ENCODE assay signal across 21 cellular contexts in genomic region chr18:48836231-48836805, GRCh38.
DNase-seq lines count a peak whose midpoint lies in the region; ATAC-seq, FAIRE-seq and TF ChIP-seq lines count a peak whose summit lies in the region.
"Had no signal": no experiment of that assay in that cellular context is flagged by ENCODE, and none has a peak within 500 bp of the region (broad histone marks: within the 10 kb centered on the region; RNA-seq: fewer than 3 reads in every experiment).

No MANE protein-coding gene starts in this region.

- no peak overlapping the region for H3K14ac ChIP-seq in IMR-90 (replicated peaks; ENCODE audit: low read depth, low read length)

- WGBS in IMR-90 (ENCODE audit: extremely low coverage in 2 of 2, insufficient read length in 1 of 2), 2 experiments: 100% methylated on average over 1 of the region's 4 CpGs; no CpG with 5 or more reads in 1 of the 2 experiments

- H3K9me3 ChIP-seq in IMR-90 (ENCODE audit: control insufficient read depth, insufficient read depth, low read length) (no peaks in the 10 kb centered on the region), MG63 (no peaks in the 10 kb centered on the region)
- H3K9me3 ChIP-seq: esophagus squamous epithelium, SJCRH30 had no signal

- H3K4me3 ChIP-seq in IMR-90 (ENCODE audit: insufficient read depth, low read depth, low read length): no peak overlapping the region
- no peak overlapping the region for H3K4me3 ChIP-seq in MG63
- H3K4me3 ChIP-seq: esophagus squamous epithelium, GM12878, lung, SJCRH30 had no signal

- no peak overlapping the region; the same call in 1 of the 2 replicates for H2BK20ac ChIP-seq in IMR-90 (ENCODE audit: low read depth, low read length)

- H2BK120ac ChIP-seq in IMR-90 (ENCODE audit: low read depth, low read length): no peak overlapping the region

- no peak overlapping the region for H3K27ac ChIP-seq in IMR-90 (ENCODE audit: insufficient read depth, low read length)
- H3K27ac ChIP-seq: esophagus squamous epithelium, SJCRH30 had no signal

- no peak overlapping the region for H2AFZ ChIP-seq in IMR-90 (replicated peaks; ENCODE audit: low read length, poor library complexity)

- H2BK15ac ChIP-seq in IMR-90 (ENCODE audit: low read depth, low read length): no peak overlapping the region

- ATAC-seq in IMR-90 (ENCODE audit: low read depth): no peak
- ATAC-seq: activated CD4-positive, CD25-positive, alpha-beta regulatory T cell treated with anti-CD3 and anti-CD28 coated beads, Interleukin-2, amount 50 U/mL, for 24 hours; GM12878 had no signal

- POLR2A ChIA-PET in IMR-90 (lab: Charles Lee; ENCODE audit: unreplicated experiment): no interaction called here

- dilution Hi-C loops in IMR-90 (cut with HindIII; ENCODE audit: low sequenced_read_pairs, unreplicated experiment): no loop called here

- peaks cover 34% of the 10 kb centered on the region for H3K9me1 ChIP-seq in IMR-90 (ENCODE audit: insufficient read depth, low read length)

- H3K27me3 Mint-ChIP-seq in T-helper 2 cell treated with Interferon-gamma antibody and Interleukin-4, amounts not matched to agents 5 μg/mL and 100 μg/mL, for 36 hours (ENCODE audit: low read depth): no peaks in the 10 kb centered on the region
- peaks cover 13% of the 10 kb centered on the region for H3K27me3 Mint-ChIP-seq in dendritic cell treated with granulocyte-macrophage colony-stimulating factor and Interleukin-4, amounts not matched to agents 40 ng/mL and 50 ng/mL, for 4 days

- no peak for TF ChIP-seq RAD21 in IMR-90 (IDR thresholded peaks at IDR 0.05; ENCODE audit: low read length)

- no peaks in the 10 kb centered on the region for H3K36me3 Mint-ChIP-seq in T-helper 2 cell treated with Interferon-gamma antibody and Interleukin-4, amounts not matched to agents 5 μg/mL and 100 μg/mL, for 36 hours (ENCODE audit: low read depth)
- H3K36me3 Mint-ChIP-seq in dendritic cell treated with granulocyte-macrophage colony-stimulating factor and Interleukin-4, amounts not matched to agents 40 ng/mL and 50 ng/mL, for 4 days (ENCODE audit: low read depth): no peaks in the 10 kb centered on the region

- H3K18ac ChIP-seq in IMR-90 (ENCODE audit: low read depth, low read length): no peak overlapping the region

- H3K23ac ChIP-seq in IMR-90 (ENCODE audit: low read depth, low read length): no peak overlapping the region

- peaks cover 37% of the 10 kb centered on the region for H3K4me1 ChIP-seq in IMR-90 (ENCODE audit: control insufficient read depth, insufficient read depth, low read length)

- CTCF ChIA-PET in IMR-90 (lab: Yijun Ruan, JAX): no interaction called here

- H3K27me3 ChIP-seq in IMR-90 (ENCODE audit: control insufficient read depth, insufficient read depth, low read length): no peaks in the 10 kb centered on the region
- no peaks in the 10 kb centered on the region for H3K27me3 ChIP-seq in MG63
- H3K27me3 ChIP-seq: esophagus squamous epithelium, SJCRH30 had no signal

- no peak overlapping the region for H3K9ac ChIP-seq in IMR-90 (ENCODE audit: low read depth, low read length)

- TF ChIP-seq POLR2A in IMR-90 (IDR thresholded peaks at IDR 0.05; ENCODE audit: low read depth, low read length): no peak

- H3K4me3 Mint-ChIP-seq in T-helper 2 cell treated with Interferon-gamma antibody and Interleukin-4, amounts not matched to agents 5 μg/mL and 100 μg/mL, for 36 hours: no peak overlapping the region
- H3K4me3 Mint-ChIP-seq in dendritic cell treated with granulocyte-macrophage colony-stimulating factor and Interleukin-4, amounts not matched to agents 40 ng/mL and 50 ng/mL, for 4 days: no peak overlapping the region

- FAIRE-seq in urothelium cell line (lab: Jason Lieb, UNC): no peak
- FAIRE-seq: bronchial epithelial cell, GM12878 had no signal

- H3K36me3 ChIP-seq in IMR-90 (ENCODE audit: control insufficient read depth, insufficient read depth, low read length): no peaks in the 10 kb centered on the region; the same call in none of the 2 replicates
- H3K36me3 ChIP-seq in MG63: no peaks in the 10 kb centered on the region; the same call in 1 of the 2 replicates
- H3K36me3 ChIP-seq: esophagus squamous epithelium, SJCRH30 had no signal

- peaks cover 48% of the 10 kb centered on the region for H3K4me1 Mint-ChIP-seq in T-helper 2 cell treated with Interferon-gamma antibody and Interleukin-4, amounts not matched to agents 5 μg/mL and 100 μg/mL, for 36 hours (ENCODE audit: low read depth)
- peaks cover 96% of the 10 kb centered on the region for H3K4me1 Mint-ChIP-seq in dendritic cell treated with granulocyte-macrophage colony-stimulating factor and Interleukin-4, amounts not matched to agents 40 ng/mL and 50 ng/mL, for 4 days (ENCODE audit: low read depth)

- peak overlapping the region; percentile 18; the same call in 1 of the 2 replicates for H2AK5ac ChIP-seq in IMR-90 (ENCODE audit: low read depth, low read length)

- no peak overlapping the region for H3K4me2 ChIP-seq in IMR-90 (ENCODE audit: low read depth, low read length)

- H3K56ac ChIP-seq in IMR-90 (ENCODE audit: extremely low read depth, insufficient read depth, low read length): no peak overlapping the region

- intact Hi-C loops in IMR-90 (cut with micrococcal nuclease) (loop anchor here (10.0 kb wide), 1 partner anchor 398 kb away; no protein-coding TSS in a partner anchor), posterior vena cava (cut with DNase I) (no loop called here)
- intact Hi-C loops in dendritic cell treated with granulocyte-macrophage colony-stimulating factor and Interleukin-4, amounts not matched to agents 40 ng/mL and 50 ng/mL, for 4 days (cut with micrococcal nuclease): no loop called here

- in situ Hi-C loops in IMR-90 (cut with MboI; ENCODE audit: low sequenced_read_pairs) (no loop called here), KBM-7 (cut with MboI; ENCODE audit: low pct_unique_long_range_greater_than_20kb, low sequenced_read_pairs) (no loop called here)

- no peak overlapping the region for H4K91ac ChIP-seq in IMR-90 (ENCODE audit: insufficient read depth, low read depth, low read length)

- no peak overlapping the region for H2BK5ac ChIP-seq in IMR-90 (ENCODE audit: low read depth, low read length, poor library complexity, severe bottlenecking)

- H2AK9ac ChIP-seq in IMR-90 (replicated peaks; ENCODE audit: low read depth, low read length, poor library complexity): no peak overlapping the region

- no peak overlapping the region; a peak in 1 of 4 replicates for H4K8ac ChIP-seq in IMR-90 (ENCODE audit: low read depth in 2 of 2, low read length in 2 of 2)

- no peaks in the 10 kb centered on the region; the same call in 1 of the 2 replicates for H4K20me1 ChIP-seq in IMR-90 (ENCODE audit: insufficient read depth, low read length)

- peaks cover 15 to 79% of the 10 kb centered on the region in 2 experiments for H3K79me1 ChIP-seq in IMR-90 (ENCODE audit: low read depth in 1 of 2, low read length in 2 of 2)

- no TSS peak for BruUV-seq in IMR-90 (replicated peaks; lab: Mats Ljungman, UMichigan)

- TF ChIP-seq CTCF in IMR-90 (conservative IDR thresholded peaks at IDR 0.05; ENCODE audit: low read depth, low read length): no peak

- no peaks in the 10 kb centered on the region for H3K9me3 Mint-ChIP-seq in T-helper 2 cell treated with Interferon-gamma antibody and Interleukin-4, amounts not matched to agents 5 μg/mL and 100 μg/mL, for 36 hours
- H3K9me3 Mint-ChIP-seq in dendritic cell treated with granulocyte-macrophage colony-stimulating factor and Interleukin-4, amounts not matched to agents 40 ng/mL and 50 ng/mL, for 4 days: no peaks in the 10 kb centered on the region

- H3K27ac Mint-ChIP-seq in T-helper 2 cell treated with Interferon-gamma antibody and Interleukin-4, amounts not matched to agents 5 μg/mL and 100 μg/mL, for 36 hours: peak overlapping the region; percentile 49
- H3K27ac Mint-ChIP-seq in dendritic cell treated with granulocyte-macrophage colony-stimulating factor and Interleukin-4, amounts not matched to agents 40 ng/mL and 50 ng/mL, for 4 days: peak overlapping the region; percentile 24

- H3K4ac ChIP-seq in IMR-90 (ENCODE audit: low read depth, low read length): no peak overlapping the region

- DNase-seq in T-helper 2 cell treated with Interferon-gamma antibody and Interleukin-4, amounts not matched to agents 5 μg/mL and 100 μg/mL, for 36 hours (ENCODE audit: low spot score): no peak
- no peak for DNase-seq in T-helper 2 cell
- no peak for DNase-seq in IMR-90
- peak; percentile 46 for DNase-seq in posterior vena cava (ENCODE audit: low spot score)
- no peak for DNase-seq in KBM-7
- DNase-seq in urothelium cell line (ENCODE audit: low spot score): no peak
- DNase-seq in MG63: no peak
- DNase-seq: 8988T, DMS 273 treated with DMSO at 0.1 percent for 48 hours, esophagus squamous epithelium, GDM1, NCI-H1417, NCI-H526 treated with DMSO at 0.1 percent for 48 hours, SJCRH30, substantia nigra, T-helper 9 cell had no signal

- no peak overlapping the region for H4K5ac ChIP-seq in IMR-90 (ENCODE audit: low read depth, low read length)

TF ChIP-seq in IMR-90, 13 proteins besides CTCF, POLR2A, EP300 and RAD21:
- no peak for TF ChIP-seq FOS (IDR thresholded peaks at IDR 0.05; ENCODE audit: low read depth, low read length)
